Comparison of ENCODE assay signal across 1 cellular context in genomic region chr6:43662948-43663347, GRCh38.
TF ChIP-seq lines count a peak whose summit lies in the region.

No MANE protein-coding gene starts in this region.

TF ChIP-seq in GM12878, 131 proteins besides CTCF, POLR2A, EP300 and RAD21:
- 0 out of 2 replicates have a peak, but pooled peaks have one; percentile 28 for TF ChIP-seq IRF4 (IDR thresholded peaks at IDR 0.05; ENCODE audit: low read depth, low read length)
- peak; percentile 64; the same call in 1 of the 2 replicates for TF ChIP-seq JUNB (IDR thresholded peaks at IDR 0.05)
